8 cellular contexts compared by ENCODE assay signal in genomic region chr5:266311-267026, GRCh38. TPM values are rescaled to one million over a fixed set of nuclear protein-coding genes. Genes with fewer than 3 reads are reported as not detected.
A peak's percentile ranks its signal among the peaks of the same experiment; 100 is the strongest.
DNase-seq lines count a peak whose midpoint lies in the region; FAIRE-seq and TF ChIP-seq lines count a peak whose summit lies in the region.
"Not testable (repeated sequence)": the region's sequence is repeated elsewhere in the genome, so short reads cannot be mapped to it uniquely, and the experiment has no call there.

No MANE protein-coding gene starts in this region.

- H3K9me3 ChIP-seq in GM23248 (ENCODE audit: low read depth); MG63; astrocyte (ENCODE audit: insufficient read depth, low read depth, low read length); fibroblast of lung (ENCODE audit: control insufficient read depth, insufficient read depth, low read depth, low read length): not testable (repeated sequence)

- in situ Hi-C loops in GM23248 (cut with MboI), result not testable (repeated sequence)

- H3K27me3 Mint-ChIP-seq in activated T-cell treated with anti-CD3 and anti-CD28 coated beads, Interleukin-2, amount 50 U/mL, for 24 hours; astrocyte (ENCODE audit: low read depth, unreplicated experiment): not testable (repeated sequence)

- DNase-seq in AG08396 (ENCODE audit: low spot score) (peak; percentile 21), GM23248 (peak; percentile 44), MG63 (peak; percentile 46), astrocyte (ENCODE audit: low read depth) (peak; percentile 42), fibroblast of lung (ENCODE audit: low read depth in 2 of 2) (peak; percentile 55 to 83), lung microvascular endothelial cell (ENCODE audit: low read depth in 2 of 2) (peak; percentile 22 to 24), smooth muscle cell of the brain vasculature (ENCODE audit: low read depth, low spot score) (peak; percentile 71)
- DNase-seq in activated T-cell treated with anti-CD3 and anti-CD28 coated beads, Interleukin-2, amount 50 U/mL, for 24 hours, result not testable (repeated sequence)

- H3K4me1 ChIP-seq in GM23248 (ENCODE audit: insufficient read depth) (peaks cover 11% of the 10 kb centered on the region), astrocyte (ENCODE audit: insufficient read depth, low read length) (peaks cover 28% of the 10 kb centered on the region), fibroblast of lung (ENCODE audit: control insufficient read depth, extremely low read depth, insufficient read depth, low read length) (peaks cover 22% of the 10 kb centered on the region)

- not testable (repeated sequence) for H3K36me3 ChIP-seq in GM23248 (ENCODE audit: low read depth); astrocyte (ENCODE audit: insufficient read depth, low read length); fibroblast of lung (ENCODE audit: control insufficient read depth, insufficient read depth, low read length)
- peaks cover 29% of the 10 kb centered on the region for H3K36me3 ChIP-seq in MG63

- not testable (repeated sequence) for FAIRE-seq in astrocyte (lab: Jason Lieb, UNC)

- not testable (repeated sequence) for H3K9ac ChIP-seq in GM23248; fibroblast of lung (ENCODE audit: insufficient read depth, low read length)
- peak overlapping the region; percentile 5 for H3K9ac ChIP-seq in astrocyte (ENCODE audit: low read length)

- H3K27ac ChIP-seq in GM23248, result not testable (repeated sequence)
- H3K27ac ChIP-seq in astrocyte (ENCODE audit: low read depth, low read length), result peak overlapping the region; percentile 20
- peak overlapping the region; percentile 87 for H3K27ac ChIP-seq in fibroblast of lung (ENCODE audit: insufficient read depth, low read length)

- H3K27ac Mint-ChIP-seq in activated T-cell treated with anti-CD3 and anti-CD28 coated beads, Interleukin-2, amount 50 U/mL, for 24 hours, result peak overlapping the region; percentile 10
- not testable (repeated sequence) for H3K27ac Mint-ChIP-seq in astrocyte (ENCODE audit: unreplicated experiment)

- 92 to 94% methylated on average over 18 to 19 of the region's 19 CpGs for WGBS in GM23248 (ENCODE audit: low coverage in 1 of 2, low lambda C conversion rate in 2 of 2, missing lambda C conversion rate in 2 of 2), 2 experiments

- peaks cover 19% of the 10 kb centered on the region for H3F3A ChIP-seq in GM23248 (ENCODE audit: insufficient read depth)

- H3K36me3 Mint-ChIP-seq in activated T-cell treated with anti-CD3 and anti-CD28 coated beads, Interleukin-2, amount 50 U/mL, for 24 hours (ENCODE audit: low read depth), result peaks cover 57% of the 10 kb centered on the region
- peaks cover 16% of the 10 kb centered on the region for H3K36me3 Mint-ChIP-seq in astrocyte (ENCODE audit: low read depth, unreplicated experiment)

- not testable (repeated sequence) for H3K4me3 ChIP-seq in GM23248; MG63; astrocyte (ENCODE audit: insufficient read depth, low read depth, low read length); fibroblast of lung (replicated peaks in 1 of 4; ENCODE audit: control extremely low read depth in 1 of 4, insufficient read depth in 1 of 4, low read depth in 3 of 4, low read length in 4 of 4)

- H3K4me1 Mint-ChIP-seq in activated T-cell treated with anti-CD3 and anti-CD28 coated beads, Interleukin-2, amount 50 U/mL, for 24 hours (ENCODE audit: low read depth), result peaks cover 20% of the 10 kb centered on the region
- peaks cover 14% of the 10 kb centered on the region for H3K4me1 Mint-ChIP-seq in astrocyte (ENCODE audit: low read depth, unreplicated experiment)

- not testable (repeated sequence) for H3K4me3 Mint-ChIP-seq in activated T-cell treated with anti-CD3 and anti-CD28 coated beads, Interleukin-2, amount 50 U/mL, for 24 hours; astrocyte (ENCODE audit: unreplicated experiment)

- H3K4me2 ChIP-seq in GM23248 (ENCODE audit: unreplicated experiment); fibroblast of lung (ENCODE audit: extremely low read depth, insufficient read depth, low read length): not testable (repeated sequence)
- H3K4me2 ChIP-seq in astrocyte (ENCODE audit: low read length), result peak overlapping the region; percentile 31

- H2AFZ ChIP-seq in GM23248; astrocyte (ENCODE audit: low read depth, low read length); fibroblast of lung (ENCODE audit: low read length): not testable (repeated sequence)

- not testable (repeated sequence) for H3K9me2 ChIP-seq in GM23248 (ENCODE audit: insufficient read depth)

- TF ChIP-seq CTCF in astrocyte (IDR thresholded peaks at IDR 0.05; ENCODE audit: insufficient read depth, low read depth, low read length); fibroblast of lung (conservative IDR thresholded peaks at IDR 0.05 in 1 of 2, IDR thresholded peaks at IDR 0.05 in 1 of 2; ENCODE audit: low read depth in 1 of 2, low read length in 2 of 2): not testable (repeated sequence)

- not testable (repeated sequence) for H3K79me2 ChIP-seq in GM23248 (ENCODE audit: insufficient read depth); astrocyte (ENCODE audit: insufficient read depth, low read length); fibroblast of lung (ENCODE audit: control insufficient read depth, insufficient read depth, low read length)

- H4K20me1 ChIP-seq in GM23248 (ENCODE audit: insufficient read depth); fibroblast of lung (ENCODE audit: control insufficient read depth, extremely low read depth, insufficient read depth, low read length): not testable (repeated sequence)
- H4K20me1 ChIP-seq in astrocyte (ENCODE audit: insufficient read depth, low read length), result peaks cover 17% of the 10 kb centered on the region

- not testable (repeated sequence) for H3K27me3 ChIP-seq in GM23248 (replicated peaks; ENCODE audit: insufficient read depth); MG63; astrocyte (ENCODE audit: insufficient read depth, low read length); fibroblast of lung (ENCODE audit: control insufficient read depth, insufficient read depth, low read length)

- not testable (repeated sequence) for H3K9me3 Mint-ChIP-seq in activated T-cell treated with anti-CD3 and anti-CD28 coated beads, Interleukin-2, amount 50 U/mL, for 24 hours; astrocyte (ENCODE audit: unreplicated experiment)

RNA-seq across cellular contexts. Expression of gene PDCD6, which starts 5.0 kb away (rescaled TPM):
- 117 and 131 TPM in 2 replicates for total RNA-seq in GM23248 (2014; rRNA removed; shearing (Covaris generic))
- polyA plus RNA-seq in GM23248 (2016; fragmentation: Nextera tagmentation; extraction: Ambion mirVana), result 199 and 200 TPM in 2 replicates
- total RNA-seq in MG63 (2014; rRNA removed; shearing (Covaris generic); ENCODE audit: low replicate concordance), result 107 and 139 TPM in 2 replicates
- total RNA-seq in astrocyte, result 99.1 and 99.6 TPM in 2 replicates
- 110 and 134 TPM in 2 replicates for total RNA-seq in fibroblast of lung
- 165 and 190 TPM in 2 replicates for polyA plus RNA-seq in fibroblast of lung
- polyA plus RNA-seq in fibroblast of lung (2012), result 118 and 140 TPM in 2 replicates
- polyA minus RNA-seq in fibroblast of lung (ENCODE audit: low replicate concordance), result 149 and 199 TPM in 2 replicates
- total RNA-seq in lung microvascular endothelial cell, result 101 and 140 TPM in 2 replicates

RNA-seq across cellular contexts. Expression of gene SDHA, which starts 48.3 kb away (rescaled TPM):
- total RNA-seq in GM23248 (2014; rRNA removed; shearing (Covaris generic)), result 64.1 and 71.5 TPM in 2 replicates
- polyA plus RNA-seq in GM23248 (2016; fragmentation: Nextera tagmentation; extraction: Ambion mirVana) (95.9 and 99.2 TPM in 2 replicates), fibroblast of lung (89.6 and 116 TPM in 2 replicates)
- 101 and 128 TPM in 2 replicates for total RNA-seq in MG63 (2014; rRNA removed; shearing (Covaris generic); ENCODE audit: low replicate concordance)
- total RNA-seq in astrocyte (91.7 and 102 TPM in 2 replicates), fibroblast of lung (103 and 150 TPM in 2 replicates), lung microvascular endothelial cell (95.0 and 95.9 TPM in 2 replicates)
- polyA plus RNA-seq in fibroblast of lung (2012), result 134 and 176 TPM in 2 replicates
- polyA minus RNA-seq in fibroblast of lung (ENCODE audit: low replicate concordance), result 300 and 525 TPM in 2 replicates

RNA-seq across cellular contexts. Expression of gene CCDC127, which starts 48.5 kb away (rescaled TPM):
- total RNA-seq in GM23248 (2014; rRNA removed; shearing (Covaris generic)), result 6.3 and 7.5 TPM in 2 replicates
- 10.4 and 11.3 TPM in 2 replicates for polyA plus RNA-seq in GM23248 (2016; fragmentation: Nextera tagmentation; extraction: Ambion mirVana)
- total RNA-seq in MG63 (2014; rRNA removed; shearing (Covaris generic); ENCODE audit: low replicate concordance), result 2.9 and 3.4 TPM in 2 replicates
- 5.6 and 8.8 TPM in 2 replicates for total RNA-seq in astrocyte
- total RNA-seq in fibroblast of lung, result 5.6 and 7.4 TPM in 2 replicates
- 3.7 and 4.8 TPM in 2 replicates for polyA plus RNA-seq in fibroblast of lung
- 4.5 and 6.0 TPM in 2 replicates for polyA plus RNA-seq in fibroblast of lung (2012)
- 3.0 and 5.5 TPM in 2 replicates for polyA minus RNA-seq in fibroblast of lung (ENCODE audit: low replicate concordance)
- total RNA-seq in lung microvascular endothelial cell, result 3.1 and 4.8 TPM in 2 replicates

RNA-seq across cellular contexts. Expression of gene AHRR, which starts 55.0 kb away (rescaled TPM):
- 33.7 and 40.0 TPM in 2 replicates for total RNA-seq in GM23248 (2014; rRNA removed; shearing (Covaris generic))
- polyA plus RNA-seq in GM23248 (2016; fragmentation: Nextera tagmentation; extraction: Ambion mirVana), result 11.9 and 13.2 TPM in 2 replicates
- total RNA-seq in MG63 (2014; rRNA removed; shearing (Covaris generic); ENCODE audit: low replicate concordance), result 20.6 and 24.5 TPM in 2 replicates
- 8.6 and 10.5 TPM in 2 replicates for total RNA-seq in astrocyte
- total RNA-seq in fibroblast of lung, result 6.2 and 26.4 TPM in 2 replicates
- 11.3 and 16.0 TPM in 2 replicates for polyA plus RNA-seq in fibroblast of lung
- 12.8 and 18.3 TPM in 2 replicates for polyA plus RNA-seq in fibroblast of lung (2012)
- 18.5 and 28.2 TPM in 2 replicates for polyA minus RNA-seq in fibroblast of lung (ENCODE audit: low replicate concordance)
- total RNA-seq in lung microvascular endothelial cell, result 1.4 and 2.4 TPM in 2 replicates
